ENCODE assay signal across 7 cellular contexts in genomic region chr12:52426034-52426433, GRCh38. TPM values are rescaled to one million over a fixed set of nuclear protein-coding genes. Genes with fewer than 3 reads are reported as not detected.
"Had no signal": no experiment of that assay in that cellular context is flagged by ENCODE, and none has a peak within 500 bp of the region (broad histone marks: within the 10 kb centered on the region; RNA-seq: fewer than 3 reads in every experiment).

No MANE protein-coding gene starts in this region.

- H3K4me3 ChIP-seq: K562 had no signal

- DNase-seq: IMR-90 had no signal

- H3K27ac ChIP-seq: HL-60 had no signal

RNA-seq across cellular contexts. Expression of gene KRT75, which starts 8.1 kb away (rescaled TPM):
- total RNA-seq: HepG2, HT1080, IMR-90, K562 had no signal
- polyA plus RNA-seq: HepG2, IgD-negative memory B cell, IMR-90, K562 had no signal

RNA-seq across cellular contexts. Expression of gene KRT82, which starts 19.9 kb away (rescaled TPM):
- total RNA-seq: HepG2, HT-29, HT1080, IMR-90, K562 had no signal
- polyA plus RNA-seq: HepG2, IgD-negative memory B cell, IMR-90, K562 had no signal

RNA-seq across cellular contexts. Expression of gene KRT6B, which starts 25.9 kb away (rescaled TPM):
- total RNA-seq: HepG2, HT1080, IMR-90, K562 had no signal
- polyA plus RNA-seq: HepG2, IgD-negative memory B cell, IMR-90, K562 had no signal

RNA-seq across cellular contexts. Expression of gene KRT84, which starts 40.6 kb away (rescaled TPM):
- total RNA-seq: HepG2, HT-29, HT1080, IMR-90, K562 had no signal
- polyA plus RNA-seq: HepG2, IgD-negative memory B cell, IMR-90, K562 had no signal

RNA-seq across cellular contexts. Expression of gene KRT6C, which starts 47.6 kb away (rescaled TPM):
- total RNA-seq: HepG2, HT-29, HT1080, IMR-90, K562 had no signal
- polyA plus RNA-seq: IgD-negative memory B cell, IMR-90, K562 had no signal
